10 cellular contexts compared by ENCODE assay signal in the genomic region with DNA sequence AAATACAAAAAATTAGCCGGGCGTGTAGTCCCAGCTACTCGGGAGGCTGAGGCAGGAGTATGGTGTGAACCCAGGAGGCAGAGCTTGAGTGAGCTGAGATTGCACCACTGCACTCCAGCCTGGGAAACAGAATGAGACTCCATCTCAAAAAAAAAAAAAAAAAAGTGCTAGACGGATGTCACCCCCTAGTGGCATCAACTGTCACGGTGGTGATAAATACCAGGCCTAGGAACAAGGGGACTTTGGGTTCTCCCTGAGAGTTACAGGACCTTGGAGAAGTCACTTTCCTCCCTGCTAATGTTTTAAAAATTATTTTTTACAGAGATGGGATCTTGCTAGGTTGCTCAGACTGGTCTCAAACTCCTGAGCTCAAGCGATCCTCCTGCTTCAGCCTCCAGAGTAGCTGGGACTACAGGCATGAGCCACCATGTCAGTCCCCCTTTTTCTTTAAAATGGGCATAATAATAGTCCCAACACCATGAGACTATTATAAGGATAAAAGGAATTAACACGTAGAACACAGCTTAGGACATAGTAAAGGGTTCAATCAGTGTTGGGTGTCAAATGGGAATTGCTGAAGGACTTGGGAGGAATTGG. TPM values are rescaled to one million over a fixed set of nuclear protein-coding genes. Genes with fewer than 3 reads are reported as not detected.
DNase-seq lines count a peak whose midpoint lies in the region; ATAC-seq, FAIRE-seq and TF ChIP-seq lines count a peak whose summit lies in the region.
"Had no signal": no experiment of that assay in that cellular context is flagged by ENCODE, and none has a peak within 500 bp of the region (broad histone marks: within the 10 kb centered on the region; RNA-seq: fewer than 3 reads in every experiment).

No MANE protein-coding gene starts in this region.

- no peak overlapping the region for H3K4me3 Mint-ChIP-seq in nephron progenitor cell

- CTCF ChIA-PET in PC-9 (lab: Charles Lee) = interaction anchor here (0.5 to 1.0 kb wide), 9 partner anchors 31 to 758 kb away, joined by 3 to 9 read pairs (median 6); no protein-coding TSS in a partner anchor

- ATAC-seq in HG03280 (IDR thresholded peaks at IDR 0.05; ENCODE audit: unreplicated experiment) = no peak

- TF ChIP-seq CTCF in AG09309 (IDR thresholded peaks at IDR 0.05; ENCODE audit: control insufficient read depth, insufficient read depth, low read depth, low read length, missing control alignments) = peak; percentile 22
- TF ChIP-seq CTCF in PC-9 (conservative IDR thresholded peaks at IDR 0.05) = peak; percentile 61
- TF ChIP-seq CTCF in nephron progenitor cell (IDR thresholded peaks at IDR 0.05) = no peak

- H3K79me2 ChIP-seq in PC-9 (ENCODE audit: low read depth) = no peaks in the 10 kb centered on the region

- H3K36me3 Mint-ChIP-seq in nephron progenitor cell (ENCODE audit: low read depth) = no peaks in the 10 kb centered on the region

- FAIRE-seq in GM12892 (lab: Jason Lieb, UNC) = no peak
- FAIRE-seq: islet of Langerhans had no signal

- no peaks in the 10 kb centered on the region for H3K9me3 ChIP-seq in PC-9 (ENCODE audit: insufficient read depth, low read depth)
- H3K9me3 ChIP-seq: HAP-1 had no signal

- no peaks in the 10 kb centered on the region for H3K9me2 ChIP-seq in PC-9 (ENCODE audit: insufficient read depth)

- H3F3A ChIP-seq in PC-9 (ENCODE audit: insufficient read depth, low read depth) = peaks cover 7% of the 10 kb centered on the region; the same call in 1 of the 2 replicates

- no peak overlapping the region for H2AFZ ChIP-seq in PC-9

- H3K27ac Mint-ChIP-seq in nephron progenitor cell = no peak overlapping the region

- peaks cover 5% of the 10 kb centered on the region for H3K4me1 Mint-ChIP-seq in nephron progenitor cell

- no peaks in the 10 kb centered on the region for H3K4me1 ChIP-seq in PC-9 (replicated peaks; ENCODE audit: insufficient read depth)
- H3K4me1 ChIP-seq: HAP-1 had no signal

- no peaks in the 10 kb centered on the region for H3K9me3 Mint-ChIP-seq in nephron progenitor cell

- POLR2A ChIA-PET in PC-9 (lab: Charles Lee; ENCODE audit: unreplicated experiment) = interaction anchor here (0.7 kb wide), 1 partner anchor 335 kb away, joined by 3 read pairs; no protein-coding TSS in a partner anchor

- H3K27me3 ChIP-seq in PC-9 (ENCODE audit: insufficient read depth, low read depth) = no peaks in the 10 kb centered on the region

- TF ChIP-seq POLR2A in GM12892 (IDR thresholded peaks at IDR 0.05; ENCODE audit: low read depth, low read length) = no peak

- H3K4me3 ChIP-seq in AG09309 (ENCODE audit: control insufficient read depth, low read depth, low read length) (no peak overlapping the region), PC-9 (no peak overlapping the region)
- H3K4me3 ChIP-seq: HAP-1 had no signal

- H3K36me3 ChIP-seq in PC-9 (ENCODE audit: low read depth) = no peaks in the 10 kb centered on the region
- H3K36me3 ChIP-seq: HAP-1 had no signal

- intact Hi-C loops in PC-9 (cut with micrococcal nuclease; ENCODE audit: unreplicated experiment) = loop anchor here (1.0 to 10.0 kb wide), 2 partner anchors 439 to 518 kb away; no protein-coding TSS in a partner anchor

- H3K4me2 ChIP-seq in PC-9 = no peak overlapping the region

- peaks cover 47% of the 10 kb centered on the region for H3K27me3 Mint-ChIP-seq in nephron progenitor cell (ENCODE audit: low read depth, poor library complexity)

- no peaks in the 10 kb centered on the region for H4K20me1 ChIP-seq in PC-9 (ENCODE audit: insufficient read depth)

- DNase-seq in AG09309 (ENCODE audit: low read depth) (no peak), ELR (ENCODE audit: low read depth) (peak; percentile 48), PC-9 (peak in 1 of 2 experiments; percentile 26), fibroblast of peridontal ligament (ENCODE audit: extremely low read depth) (peak; percentile 29), nephron progenitor cell (no peak), GM12892 (ENCODE audit: insufficient read length) (no peak), KG1 (lab: John Stamatoyannopoulos, UW) (no peak)

- no peak overlapping the region for H3K27ac ChIP-seq in PC-9

- BruUV-seq in PC-9 (replicated peaks; lab: Mats Ljungman, UMichigan) = no TSS peak

RNA-seq across cellular contexts. Expression of a gene that starts 2.6 kb away (rescaled TPM):
- 2.1 and 3.8 TPM in 2 replicates for total RNA-seq in PC-9 (2021)
- polyA plus RNA-seq in GM12892 (2012; ENCODE audit: missing spikeins) = not detected

RNA-seq across cellular contexts. Expression of a gene that starts 5.9 kb away (rescaled TPM):
- 46.8 and 55.8 TPM in 2 replicates for total RNA-seq in PC-9 (2021)
- 14.8 TPM for polyA plus RNA-seq in GM12892 (2012; ENCODE audit: missing spikeins)

Comparison
In these comparisons a context has a peak if more than half of its experiments do, and no peak if none do; other contexts are left out.
1. DNase-seq: peak in ELR (single experiment) and fibroblast of peridontal ligament (single experiment); none in AG09309 (single experiment), nephron progenitor cell (single experiment), GM12892 (single experiment) and KG1 (single experiment).